ENCODE assay signal across 9 cellular contexts in the genomic region with DNA sequence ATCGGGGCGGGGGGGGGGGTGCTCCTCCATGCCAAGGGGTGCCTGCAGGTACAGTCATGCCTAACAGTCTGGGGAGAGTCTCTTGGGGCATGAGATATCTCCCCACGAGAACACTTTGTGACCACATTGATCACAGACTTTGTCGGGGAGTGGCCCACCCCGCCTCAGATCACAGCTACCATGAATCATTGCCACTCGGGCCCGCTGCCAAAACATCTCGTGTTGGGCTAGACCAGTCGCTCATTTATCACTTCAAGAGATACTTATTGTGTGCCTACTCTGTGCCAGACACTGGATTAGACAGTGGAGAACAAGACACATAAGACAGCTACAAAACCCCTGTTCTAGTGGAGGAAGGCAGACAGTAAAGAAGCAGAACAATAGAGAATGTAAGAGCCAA.
DNase-seq lines count a peak whose midpoint lies in the region; ATAC-seq and TF ChIP-seq lines count a peak whose summit lies in the region.
"Had no signal": no experiment of that assay in that cellular context is flagged by ENCODE, and none has a peak within 500 bp of the region (broad histone marks: within the 10 kb centered on the region; RNA-seq: fewer than 3 reads in every experiment).

No MANE protein-coding gene starts in this region.

- in situ Hi-C loops in G401 (cut with HindIII; ENCODE audit: low sequenced_read_pairs) = no loop called here

- peak in 7 of 10 experiments; percentile 3 to 43 (median 20) for DNase-seq in CD4-positive, alpha-beta T cell
- DNase-seq in NCI-H69 (lab: John Stamatoyannopoulos, UW) (peak; percentile 88), body of pancreas (peak; percentile 19 to 45 (median 27)), pons (ENCODE audit: low spot score) (peak; percentile 52), hippocampal formation (lab: John Stamatoyannopoulos, UW) (no peak), G401 (ENCODE audit: low spot score) (no peak), OCI-M2 (lab: John Stamatoyannopoulos, UW; ENCODE audit: unreplicated experiment) (no peak)

- no peaks in the 10 kb centered on the region for H3K27me3 Mint-ChIP-seq in CD4-positive, alpha-beta T cell

- no peak for TF ChIP-seq CTCF in CD4-positive, alpha-beta T cell (IDR thresholded peaks at IDR 0.05)
- TF ChIP-seq CTCF in body of pancreas (IDR thresholded peaks at IDR 0.05) = no peak

- 55 to 61% methylated on average over 4 to 9 of the region's 9 CpGs for WGBS in body of pancreas, 2 donors

- H3K36me3 ChIP-seq in body of pancreas (replicated peaks in 1 of 2; ENCODE audit: insufficient read depth in 1 of 2, low read depth in 2 of 2) = peaks cover 0 to 3% of the 10 kb centered on the region in 2 donors

- H3K27me3 ChIP-seq in CD4-positive, alpha-beta T cell (ENCODE audit: control insufficient read depth, insufficient read depth, low read length) = no peaks in the 10 kb centered on the region
- H3K27me3 ChIP-seq in body of pancreas = no peaks in the 10 kb centered on the region

- no peak overlapping the region for H3K27ac Mint-ChIP-seq in CD4-positive, alpha-beta T cell

- no peak overlapping the region for H3K27ac ChIP-seq in CD4-positive, alpha-beta T cell (ENCODE audit: low read depth, low read length)
- no peak overlapping the region for H3K27ac ChIP-seq in body of pancreas

- POLR2A ChIA-PET in CD4-positive, alpha-beta T cell (lab: Charles Lee) = no interaction called here

- no peaks in the 10 kb centered on the region for H3K4me1 Mint-ChIP-seq in CD4-positive, alpha-beta T cell (ENCODE audit: low read depth)

- no peak for TF ChIP-seq POLR2A in body of pancreas (IDR thresholded peaks at IDR 0.05)

- H3K36me3 Mint-ChIP-seq in CD4-positive, alpha-beta T cell (ENCODE audit: low read depth) = peaks cover 61% of the 10 kb centered on the region

- no peaks in the 10 kb centered on the region for H3K9me3 ChIP-seq in CD4-positive, alpha-beta T cell (ENCODE audit: control insufficient read depth, low read length)
- H3K9me3 ChIP-seq in body of pancreas = no peaks in the 10 kb centered on the region

- H3K4me3 Mint-ChIP-seq in CD4-positive, alpha-beta T cell = no peak overlapping the region

- intact Hi-C loops in CD4-positive, alpha-beta T cell (cut with DNase I, micrococcal nuclease) = no loop called here
- intact Hi-C loops in body of pancreas (cut with DNase I) = no loop called here

- CTCF ChIA-PET in CD4-positive, alpha-beta T cell (lab: Charles Lee) = interaction anchor here (0.7 kb wide), 1 partner anchor 80 kb away, joined by 3 read pairs; no protein-coding TSS in a partner anchor

- H3K9me3 Mint-ChIP-seq in CD4-positive, alpha-beta T cell = no peaks in the 10 kb centered on the region

- peaks cover 5% of the 10 kb centered on the region for H3K4me1 ChIP-seq in body of pancreas

- peak; percentile 39 for ATAC-seq in CD4-positive, alpha-beta T cell (ENCODE audit: poor library complexity)
- ATAC-seq in body of pancreas (no peak), HG02938 (IDR thresholded peaks at IDR 0.05; ENCODE audit: unreplicated experiment) (no peak)
- ATAC-seq: GM12878 had no signal

- H3K4me3 ChIP-seq in body of pancreas = no peak overlapping the region
- H3K4me3 ChIP-seq: GM12878 had no signal

Comparison
In these comparisons a context has a peak if more than half of its experiments do, and no peak if none do; other contexts are left out.
1. DNase-seq: peak in CD4-positive, alpha-beta T cell (7 of 10), NCI-H69 (single experiment), body of pancreas (4 of 4) and pons (single experiment); none in hippocampal formation (0 of 2), G401 (single experiment) and OCI-M2 (single experiment).